ENCODE assay signal across 8 cellular contexts in genomic region chr19:57682226-57682766, GRCh38. TPM values are rescaled to one million over a fixed set of nuclear protein-coding genes. Genes with fewer than 3 reads are reported as not detected.
DNase-seq lines count a peak whose midpoint lies in the region; ATAC-seq and TF ChIP-seq lines count a peak whose summit lies in the region.

No MANE protein-coding gene starts in this region.

- H3K4me1 ChIP-seq in cardiac muscle cell (ENCODE audit: low read depth) (peaks cover 3% of the 10 kb centered on the region), liver (ENCODE audit: control insufficient read depth in 4 of 4, insufficient read depth in 4 of 4, low read length in 3 of 4) (peaks cover 5 to 18% (median 14%) of the 10 kb centered on the region in 4 donors)

- peaks cover 1% of the 10 kb centered on the region for H3K36me3 ChIP-seq in cardiac muscle cell
- H3K36me3 ChIP-seq in liver (ENCODE audit: control insufficient read depth in 4 of 4, insufficient read depth in 3 of 4, low read depth in 1 of 4, low read length in 3 of 4): peaks cover 0 to 37% (median 34%) of the 10 kb centered on the region in 4 donors

- 3% methylated on average over 19 of the region's 19 CpGs for WGBS in liver

- peaks cover 67 to 70% of the 10 kb centered on the region in 2 donors for H3K36me3 Mint-ChIP-seq in activated naive CD4-positive, alpha-beta T cell treated with anti-CD3 and anti-CD28 coated beads, Interleukin-2, amount 50 U/mL, for 72 hours

- no peak for TF ChIP-seq CTCF in cardiac muscle cell (IDR thresholded peaks at IDR 0.05; ENCODE audit: low read depth, low read length)
- no peak for TF ChIP-seq CTCF in liver (IDR thresholded peaks at IDR 0.05; ENCODE audit: low read depth, low read length, missing input control)

- peaks cover 48 to 51% of the 10 kb centered on the region in 2 donors for H3K9me3 Mint-ChIP-seq in activated naive CD4-positive, alpha-beta T cell treated with anti-CD3 and anti-CD28 coated beads, Interleukin-2, amount 50 U/mL, for 72 hours

- H3K4me3 ChIP-seq in cardiac muscle cell: peak overlapping the region; percentile 76
- peak overlapping the region; percentile 93 to 100 (median 97) for H3K4me3 ChIP-seq in liver (ENCODE audit: low read depth in 1 of 3, low read length in 3 of 3)

- H3K9me3 ChIP-seq in cardiac muscle cell (ENCODE audit: low read depth) (no peaks in the 10 kb centered on the region), liver (ENCODE audit: control insufficient read depth in 4 of 4, low read length in 3 of 4) (peaks cover 25 to 77% (median 58%) of the 10 kb centered on the region in 4 donors)

- intact Hi-C loops in Right ventricle myocardium inferior (cut with DNase I): no loop called here

- H3K27ac ChIP-seq in cardiac muscle cell (no peak overlapping the region), liver (ENCODE audit: low read depth in 1 of 2, low read length in 2 of 2) (peak overlapping the region in 1 of 2 donors; percentile 7)

- peak overlapping the region; percentile 81 to 90 for H3K27ac Mint-ChIP-seq in activated naive CD4-positive, alpha-beta T cell treated with anti-CD3 and anti-CD28 coated beads, Interleukin-2, amount 50 U/mL, for 72 hours

- peaks cover 26% of the 10 kb centered on the region for H3K27me3 ChIP-seq in cardiac muscle cell
- no peaks in the 10 kb centered on the region for H3K27me3 ChIP-seq in liver (ENCODE audit: control insufficient read depth in 4 of 4, insufficient read depth in 4 of 4, low read length in 3 of 4)

- ATAC-seq in Right ventricle myocardium inferior (no peak), HG03039 (IDR thresholded peaks at IDR 0.05; ENCODE audit: unreplicated experiment) (no peak)
- ATAC-seq in activated naive CD4-positive, alpha-beta T cell treated with anti-CD3 and anti-CD28 coated beads, Interleukin-2, amount 50 U/mL, for 72 hours: no peak

- no peak for TF ChIP-seq RAD21 in liver (IDR thresholded peaks at IDR 0.05)

- H3K9ac ChIP-seq in liver (ENCODE audit: low read depth in 1 of 2, low read length in 2 of 2): no peak overlapping the region

- DNase-seq in cardiac muscle cell (ENCODE audit: low read depth in 1 of 2, low spot score in 1 of 2) (no peak), Right ventricle myocardium inferior (ENCODE audit: missing footprints) (no peak), ureter (ENCODE audit: low spot score) (peak; percentile 44), islet precursor cell (no peak), inferior parietal cortex (ENCODE audit: extremely low spot score) (no peak)
- no peak for DNase-seq in activated naive CD4-positive, alpha-beta T cell treated with anti-CD3 and anti-CD28 coated beads, Interleukin-2, amount 50 U/mL, for 72 hours (ENCODE audit: low spot score in 2 of 2)

TF ChIP-seq in liver, 16 proteins besides CTCF, POLR2A, EP300 and RAD21:
- TF ChIP-seq TAF1 (conservative IDR thresholded peaks at IDR 0.05): no peak
- no peak for TF ChIP-seq MAX (IDR thresholded peaks at IDR 0.05)
- no peak for TF ChIP-seq SP1 (IDR thresholded peaks at IDR 0.05)
- no peak for TF ChIP-seq FOXA2 (IDR thresholded peaks at IDR 0.05)
- TF ChIP-seq ATF3 (IDR thresholded peaks at IDR 0.05): no peak

RNA-seq across cellular contexts. Expression of gene ZNF551, which starts 0.5 kb away (rescaled TPM):
- total RNA-seq in cardiac muscle cell (9.9 and 11.8 TPM in 2 replicates), Right ventricle myocardium inferior (4.0 TPM), liver (10 to 100 TPM in 1 of 2 donors, 1 to 10 TPM in 1; 3.1 to 10.5 TPM), ureter (21.5 TPM)
- polyA plus RNA-seq in cardiac muscle cell (4.0 and 4.4 TPM in 2 replicates), liver (1 to 10 TPM in 1 of 2 donors, under 1 TPM in 1; 0.79 to 1.0 TPM)
- 1 to 10 TPM; 4.8 to 9.6 TPM for total RNA-seq in activated naive CD4-positive, alpha-beta T cell treated with anti-CD3 and anti-CD28 coated beads, Interleukin-2, amount 50 U/mL, for 72 hours

RNA-seq across cellular contexts. Expression of gene ZSCAN4, which starts 13.6 kb away (rescaled TPM):
- total RNA-seq in cardiac muscle cell (not detected in 2 replicates), Right ventricle myocardium inferior (not detected), liver (not detected), ureter (1.7 TPM)
- polyA plus RNA-seq in cardiac muscle cell (not detected in 2 replicates), liver (not detected)
- total RNA-seq in activated naive CD4-positive, alpha-beta T cell treated with anti-CD3 and anti-CD28 coated beads, Interleukin-2, amount 50 U/mL, for 72 hours: under 1 TPM in 1 of 2 donors, not detected in 1; 0.18 TPM

RNA-seq across cellular contexts. Expression of gene ZNF154, which starts 26.7 kb away (rescaled TPM):
- total RNA-seq in cardiac muscle cell (14.0 and 20.1 TPM in 2 replicates), Right ventricle myocardium inferior (3.3 TPM), liver (1 to 10 TPM; 2.2 to 4.7 TPM), ureter (14.2 TPM)
- polyA plus RNA-seq in cardiac muscle cell (11.1 and 16.3 TPM in 2 replicates), liver (under 1 TPM; 0.32 to 0.36 TPM)
- 1 to 10 TPM in 1 of 2 donors, under 1 TPM in 1; 0.62 to 2.1 TPM for total RNA-seq in activated naive CD4-positive, alpha-beta T cell treated with anti-CD3 and anti-CD28 coated beads, Interleukin-2, amount 50 U/mL, for 72 hours

RNA-seq across cellular contexts. Expression of gene ZNF671, which starts 45.1 kb away (rescaled TPM):
- total RNA-seq in cardiac muscle cell (14.4 and 24.2 TPM in 2 replicates), Right ventricle myocardium inferior (5.8 TPM), liver (1 to 10 TPM; 2.4 to 9.3 TPM), ureter (10.9 TPM)
- polyA plus RNA-seq in cardiac muscle cell (16.7 and 19.3 TPM in 2 replicates), liver (1 to 10 TPM in 1 of 2 donors, under 1 TPM in 1; 0.78 to 1.6 TPM)
- 1 to 10 TPM; 7.1 to 7.5 TPM for total RNA-seq in activated naive CD4-positive, alpha-beta T cell treated with anti-CD3 and anti-CD28 coated beads, Interleukin-2, amount 50 U/mL, for 72 hours

RNA-seq across cellular contexts. Expression of gene ZNF211, which starts 49.3 kb away (rescaled TPM):
- total RNA-seq in cardiac muscle cell: 25.4 and 30.0 TPM in 2 replicates
- 22.6 and 38.5 TPM in 2 replicates for polyA plus RNA-seq in cardiac muscle cell
- total RNA-seq in Right ventricle myocardium inferior: 10.1 TPM
- total RNA-seq in activated naive CD4-positive, alpha-beta T cell treated with anti-CD3 and anti-CD28 coated beads, Interleukin-2, amount 50 U/mL, for 72 hours: 10 to 100 TPM in 1 of 2 donors, 1 to 10 TPM in 1; 9.8 to 12.0 TPM
- total RNA-seq in liver: 1 to 10 TPM; 4.4 to 7.0 TPM
- polyA plus RNA-seq in liver: 1 to 10 TPM; 2.0 to 2.3 TPM
- 29.7 TPM for total RNA-seq in ureter
